ENCODE assay signal across 11 cellular contexts in genomic region chr9:16001856-16002255, GRCh38.
"Had no signal": no experiment of that assay in that cellular context is flagged by ENCODE, and none has a peak within 500 bp of the region (broad histone marks: within the 10 kb centered on the region; RNA-seq: fewer than 3 reads in every experiment).

No MANE protein-coding gene starts in this region.

- DNase-seq: activated B cell treated with CpG ODN at 0.5 μM for 24 hours; activated CD4-positive, alpha-beta T cell treated with anti-CD3 and anti-CD28 coated beads, Interleukin-2, amount 10 ng/mL, durations not matched to agents 24 days and 14 days; amygdala; effector CD4-positive, alpha-beta T cell; left colon; naive B cell; small intestine had no signal

- ATAC-seq: left colon had no signal

- H3K27ac ChIP-seq: coronary artery had no signal

- FAIRE-seq: endothelial cell of umbilical vein, small intestine, urothelium cell line had no signal

- H3K4me3 ChIP-seq: coronary artery, lung had no signal
